In the genomic region with DNA sequence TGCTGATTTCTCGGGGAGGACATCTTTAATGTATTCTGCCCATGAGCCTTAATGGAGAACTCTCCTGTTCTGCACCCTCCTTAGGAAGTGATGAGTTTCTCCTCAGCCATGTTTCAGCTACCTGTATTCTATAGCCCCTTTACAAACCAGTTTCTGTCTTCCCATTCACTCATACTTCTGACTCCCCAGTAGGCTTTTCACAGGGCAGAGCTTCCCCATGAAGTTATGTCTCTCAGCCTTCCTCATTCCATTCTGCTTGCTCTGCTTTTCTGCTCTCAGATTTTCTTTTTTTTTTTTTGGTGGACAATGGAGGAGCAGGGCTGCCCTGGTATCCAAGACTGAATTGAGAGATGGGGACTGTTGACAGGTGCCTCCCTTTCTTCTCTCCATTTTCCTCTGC, we compare ENCODE assay signal across 9 cellular contexts. TPM values are rescaled to one million over a fixed set of nuclear protein-coding genes. Genes with fewer than 3 reads are reported as not detected.
"Had no signal": no experiment of that assay in that cellular context is flagged by ENCODE, and none has a peak within 500 bp of the region (broad histone marks: within the 10 kb centered on the region; RNA-seq: fewer than 3 reads in every experiment).

No MANE protein-coding gene starts in this region.

- FAIRE-seq: H1, H54, HepG2, K562 had no signal

- H3K27ac ChIP-seq: HL-60 had no signal

- H2AFZ ChIP-seq: GM23338 had no signal

- ATAC-seq: GM23338, HepG2, K562 had no signal

- DNase-seq: H9, HCEC 1CT had no signal

- H3K4me2 ChIP-seq: GM23338 had no signal

- H3K4me3 ChIP-seq: GM23338, K562 had no signal

RNA-seq across cellular contexts. Expression of a gene that starts 4.3 kb away (rescaled TPM):
- total RNA-seq: GM23338, H1, H9, HepG2, HT1080, K562 had no signal
- polyA plus RNA-seq: GM23338, H1, HepG2, K562 had no signal

RNA-seq across cellular contexts. Expression of a gene that starts 12.6 kb away (rescaled TPM):
- total RNA-seq: GM23338, H1, H9, HepG2, HT1080, K562 had no signal
- polyA plus RNA-seq: GM23338, HepG2, K562 had no signal

RNA-seq across cellular contexts. Expression of a gene that starts 38.7 kb away (rescaled TPM):
- total RNA-seq: GM23338, H1, H9, HepG2, HT1080, K562 had no signal
- polyA plus RNA-seq: GM23338, H1, HepG2, K562 had no signal

RNA-seq across cellular contexts. Expression of a gene that starts 40.5 kb away (rescaled TPM):
- total RNA-seq: GM23338, H1, H9, HepG2, HT1080, K562 had no signal
- polyA plus RNA-seq: GM23338, H1, HepG2, K562 had no signal
